In the genomic region with DNA sequence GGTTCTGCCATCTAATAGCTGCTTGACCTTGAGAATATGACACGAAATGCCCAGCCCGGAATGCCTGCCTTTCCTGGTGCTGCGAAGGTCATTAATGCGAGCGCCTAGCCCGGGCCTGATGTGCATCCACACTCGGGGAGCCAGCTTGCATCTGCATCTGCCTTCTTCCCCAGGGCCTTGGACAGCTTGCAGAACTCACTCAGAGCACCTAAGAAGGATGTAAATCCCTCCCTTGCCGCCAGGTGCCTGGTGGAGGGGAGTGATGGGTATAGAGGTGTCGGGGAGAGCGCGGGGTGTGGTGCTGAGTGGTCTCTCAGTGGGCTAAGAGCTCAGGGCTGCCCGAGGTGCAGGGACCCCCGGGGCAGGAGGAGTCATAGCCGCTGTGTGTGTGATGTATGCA, we compare ENCODE assay signal across 1 cellular context.
TF ChIP-seq lines count a peak whose summit lies in the region.

No MANE protein-coding gene starts in this region.

TF ChIP-seq in H1, 55 proteins besides CTCF, POLR2A, EP300 and RAD21:
- TF ChIP-seq SP4 (IDR thresholded peaks at IDR 0.05; ENCODE audit: low read length) = no peak
- TF ChIP-seq POU5F1 (IDR thresholded peaks at IDR 0.05; ENCODE audit: low read depth, low read length) = no peak
- TF ChIP-seq FOSL1 (IDR thresholded peaks at IDR 0.05; ENCODE audit: insufficient read depth, low read depth, low read length) = no peak
- no peak for TF ChIP-seq CHD1 (IDR thresholded peaks at IDR 0.05; ENCODE audit: low read depth, low read length)
- TF ChIP-seq CBX5 (IDR thresholded peaks at IDR 0.05; ENCODE audit: low read depth, low read length) = no peak
- no peak for TF ChIP-seq RBBP5 (IDR thresholded peaks at IDR 0.05; ENCODE audit: borderline replicate concordance, low read depth, low read length)
- no peak for TF ChIP-seq KDM5A (IDR thresholded peaks at IDR 0.05; ENCODE audit: low read length)
- no peak for TF ChIP-seq YY1 (IDR thresholded peaks at IDR 0.05; ENCODE audit: low read depth, low read length)
- TF ChIP-seq SP2 (IDR thresholded peaks at IDR 0.05; ENCODE audit: low read length) = no peak
- TF ChIP-seq, protein P1, sequence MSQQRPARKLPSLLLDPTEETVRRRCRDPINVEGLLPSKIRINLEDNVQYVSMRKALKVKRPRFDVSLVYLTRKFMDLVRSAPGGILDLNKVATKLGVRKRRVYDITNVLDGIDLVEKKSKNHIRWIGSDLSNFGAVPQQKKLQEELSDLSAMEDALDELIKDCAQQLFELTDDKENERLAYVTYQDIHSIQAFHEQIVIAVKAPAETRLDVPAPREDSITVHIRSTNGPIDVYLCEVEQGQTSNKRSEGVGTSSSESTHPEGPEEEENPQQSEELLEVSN (IDR thresholded peaks at IDR 0.05) = no peak
- TF ChIP-seq RXRA (IDR thresholded peaks at IDR 0.05; ENCODE audit: insufficient read depth, low read depth, low read length) = no peak
- TF ChIP-seq GTF2F1 (IDR thresholded peaks at IDR 0.05; ENCODE audit: borderline replicate concordance, low read depth, low read length) = no peak
- TF ChIP-seq ZNF274 (IDR thresholded peaks at IDR 0.05; ENCODE audit: borderline replicate concordance, extremely low read depth, low read length) = no peak
- no peak for TF ChIP-seq RFX5 (IDR thresholded peaks at IDR 0.05; ENCODE audit: borderline replicate concordance, low read depth, low read length)
- TF ChIP-seq TEAD4 (IDR thresholded peaks at IDR 0.05; ENCODE audit: low read depth, low read length) = no peak
- TF ChIP-seq SIN3A (conservative IDR thresholded peaks at IDR 0.05 in 1 of 2, IDR thresholded peaks at IDR 0.05 in 1 of 2; ENCODE audit: low read depth in 1 of 2, low read length in 2 of 2) = no peak
TF ChIP-seq in H1: peak in this region for 0.
